Comparison of ENCODE assay signal across 32 cellular contexts in the genomic region with DNA sequence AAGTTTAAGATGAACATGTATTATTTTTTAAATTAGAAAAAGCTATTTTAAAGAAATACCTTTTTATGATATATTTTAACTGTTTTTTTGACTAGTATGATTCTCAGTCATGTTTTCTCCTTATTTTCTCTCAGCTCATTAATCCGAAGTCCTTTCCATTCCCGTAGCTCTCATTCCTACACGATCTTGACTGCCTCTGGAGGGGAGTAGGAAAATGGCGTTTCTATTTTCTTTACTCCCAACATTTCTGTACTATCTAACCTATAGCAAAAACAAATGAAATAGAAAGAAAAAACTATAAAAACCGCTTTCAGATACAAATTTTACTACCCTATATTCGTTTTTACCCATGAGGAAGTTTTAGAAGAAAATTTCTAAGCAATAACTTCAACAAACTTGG.
"Had no signal": no experiment of that assay in that cellular context is flagged by ENCODE, and none has a peak within 500 bp of the region (broad histone marks: within the 10 kb centered on the region; RNA-seq: fewer than 3 reads in every experiment).

No MANE protein-coding gene starts in this region.

- ATAC-seq: activated CD4-positive, CD25-positive, alpha-beta regulatory T cell treated with anti-CD3 and anti-CD28 coated beads, Interleukin-2, amount 50 U/mL, for 24 hours; effector memory CD8-positive, alpha-beta T cell; left colon; pancreas had no signal

- H3K4me1 ChIP-seq: ascending aorta, pancreas, right atrium auricular region, suprapubic skin, tibial nerve had no signal

- H3K9me3 ChIP-seq: ascending aorta, pancreas, right atrium auricular region, suprapubic skin, tibial nerve had no signal

- H3K27me3 Mint-ChIP-seq: activated CD4-positive, alpha-beta memory T cell treated with anti-CD3 and anti-CD28 coated beads for 36 hours; activated naive CD4-positive, alpha-beta T cell treated with anti-CD3 and anti-CD28 coated beads, Interleukin-2, amount 10 ng/mL, durations not matched to agents 7 days and 5 days; brain had no signal

- H3K4me3 Mint-ChIP-seq: activated CD4-positive, alpha-beta memory T cell treated with anti-CD3 and anti-CD28 coated beads for 36 hours; activated naive CD4-positive, alpha-beta T cell treated with anti-CD3 and anti-CD28 coated beads, Interleukin-2, amount 10 ng/mL, durations not matched to agents 7 days and 5 days; activated naive CD8-positive, alpha-beta T cell treated with anti-CD3 and anti-CD28 coated beads, Interleukin-2, amount 10 ng/mL, durations not matched to agents 7 days and 5 days; activated T-helper 1 cell treated with anti-CD3 and anti-CD28 coated beads, Interleukin-12 subunit alpha, Interleukin-12 subunit beta, Interleukin-2, Interleukin-4 antibody, amounts not matched to agents 30 ng/mL and 10 ng/mL and 1 ng/mL, durations not matched to agents 14 hours and 24 hours and 36 hours; brain; effector memory CD8-positive, alpha-beta T cell; immature natural killer cell; mesothelial cell of epicardium; naive B cell; nephron progenitor cell had no signal

- H3K4me3 ChIP-seq: ascending aorta, pancreas, right atrium auricular region, suprapubic skin, tibial nerve had no signal

- H3K4me1 Mint-ChIP-seq: activated naive CD4-positive, alpha-beta T cell treated with anti-CD3 and anti-CD28 coated beads, Interleukin-2, amount 10 ng/mL, durations not matched to agents 7 days and 5 days; activated naive CD8-positive, alpha-beta T cell treated with anti-CD3 and anti-CD28 coated beads, Interleukin-2, amount 10 ng/mL, durations not matched to agents 7 days and 5 days; brain; immature natural killer cell; mesothelial cell of epicardium; naive B cell; nephron progenitor cell had no signal

- H3K36me3 ChIP-seq: ascending aorta, pancreas, right atrium auricular region, suprapubic skin, tibial nerve had no signal

- DNase-seq: activated CD4-positive, alpha-beta memory T cell treated with anti-CD3 and anti-CD28 coated beads for 36 hours; activated CD4-positive, alpha-beta T cell treated with anti-CD3 and anti-CD28 coated beads for 48 hours; activated CD8-positive, alpha-beta memory T cell treated with anti-CD3 and anti-CD28 coated beads, Interleukin-2, amount 50 U/mL, for 4 hours; activated gamma-delta T cell; activated naive CD4-positive, alpha-beta T cell treated with anti-CD3 and anti-CD28 coated beads, Interleukin-2, amount 10 ng/mL, durations not matched to agents 7 days and 5 days; activated naive CD8-positive, alpha-beta T cell treated with anti-CD3 and anti-CD28 coated beads, Interleukin-2, amount 10 ng/mL, durations not matched to agents 7 days and 5 days; activated T-cell treated with anti-CD3 and anti-CD28 coated beads, Interleukin-2, amount 50 U/mL, for 1 hour; cortex of kidney; effector memory CD8-positive, alpha-beta T cell; head of caudate nucleus; hippocampal formation; immature natural killer cell; kidney; left colon; mammary epithelial cell; naive B cell; nephron progenitor cell; nucleus accumbens; pancreas; stimulated activated CD4-positive, alpha-beta T cell treated with anti-CD3 and anti-CD28 coated beads, Interleukin-15, amount 100 ng/mL, for 24 hours; stimulated activated CD4-positive, alpha-beta T cell treated with anti-CD3 and anti-CD28 coated beads, Interleukin-2, amount 100 ng/mL, for 24 hours; stimulated activated naive CD4-positive, alpha-beta T cell had no signal

- H3K27ac ChIP-seq: ascending aorta, pancreas, right atrium auricular region, suprapubic skin, tibial nerve, VCaP had no signal

- FAIRE-seq: endothelial cell of umbilical vein, kidney, pancreas had no signal

- H3K36me3 Mint-ChIP-seq: activated CD4-positive, alpha-beta memory T cell treated with anti-CD3 and anti-CD28 coated beads for 36 hours; activated naive CD4-positive, alpha-beta T cell treated with anti-CD3 and anti-CD28 coated beads, Interleukin-2, amount 10 ng/mL, durations not matched to agents 7 days and 5 days; activated naive CD8-positive, alpha-beta T cell treated with anti-CD3 and anti-CD28 coated beads, Interleukin-2, amount 10 ng/mL, durations not matched to agents 7 days and 5 days; brain; immature natural killer cell; mesothelial cell of epicardium; naive B cell had no signal

- H3K27me3 ChIP-seq: ascending aorta, pancreas, right atrium auricular region, suprapubic skin, tibial nerve had no signal

- H3K27ac Mint-ChIP-seq: activated CD4-positive, alpha-beta memory T cell treated with anti-CD3 and anti-CD28 coated beads for 36 hours; activated naive CD4-positive, alpha-beta T cell treated with anti-CD3 and anti-CD28 coated beads, Interleukin-2, amount 10 ng/mL, durations not matched to agents 7 days and 5 days; activated naive CD8-positive, alpha-beta T cell treated with anti-CD3 and anti-CD28 coated beads, Interleukin-2, amount 10 ng/mL, durations not matched to agents 7 days and 5 days; activated T-helper 1 cell treated with anti-CD3 and anti-CD28 coated beads, Interleukin-12 subunit alpha, Interleukin-12 subunit beta, Interleukin-2, Interleukin-4 antibody, amounts not matched to agents 30 ng/mL and 10 ng/mL and 1 ng/mL, durations not matched to agents 14 hours and 24 hours and 36 hours; brain; effector memory CD8-positive, alpha-beta T cell; immature natural killer cell; mesothelial cell of epicardium; nephron progenitor cell had no signal

- H3K9me3 Mint-ChIP-seq: activated CD4-positive, alpha-beta memory T cell treated with anti-CD3 and anti-CD28 coated beads for 36 hours; activated naive CD4-positive, alpha-beta T cell treated with anti-CD3 and anti-CD28 coated beads, Interleukin-2, amount 10 ng/mL, durations not matched to agents 7 days and 5 days; activated naive CD8-positive, alpha-beta T cell treated with anti-CD3 and anti-CD28 coated beads, Interleukin-2, amount 10 ng/mL, durations not matched to agents 7 days and 5 days; activated T-helper 1 cell treated with anti-CD3 and anti-CD28 coated beads, Interleukin-12 subunit alpha, Interleukin-12 subunit beta, Interleukin-2, Interleukin-4 antibody, amounts not matched to agents 30 ng/mL and 10 ng/mL and 1 ng/mL, durations not matched to agents 14 hours and 24 hours and 36 hours; brain; effector memory CD8-positive, alpha-beta T cell; naive B cell; nephron progenitor cell had no signal
